ENCODE assay signal across 9 cellular contexts in genomic region chr21:37371041-37371397, GRCh38. TPM values are rescaled to one million over a fixed set of nuclear protein-coding genes. Genes with fewer than 3 reads are reported as not detected.
A peak's percentile ranks its signal among the peaks of the same experiment; 100 is the strongest.
DNase-seq lines count a peak whose midpoint lies in the region; ATAC-seq and TF ChIP-seq lines count a peak whose summit lies in the region.
"Had no signal": no experiment of that assay in that cellular context is flagged by ENCODE, and none has a peak within 500 bp of the region (broad histone marks: within the 10 kb centered on the region; RNA-seq: fewer than 3 reads in every experiment).

No MANE protein-coding gene starts in this region.

- peaks cover 76% of the 10 kb centered on the region for H3K4me1 ChIP-seq in CD4-positive, CD25-positive, alpha-beta regulatory T cell (ENCODE audit: control insufficient read depth, insufficient read depth, low read length, poor library complexity, severe bottlenecking)
- peaks cover 66% of the 10 kb centered on the region for H3K4me1 ChIP-seq in body of pancreas

- DNase-seq in CD4-positive, CD25-positive, alpha-beta regulatory T cell, result no peak
- DNase-seq in body of pancreas (no peak), KBM-7 (no peak), NCI-H1417 treated with DMSO at 0.1 percent for 48 hours (lab: John Stamatoyannopoulos, UW) (no peak)
- no peak for DNase-seq in natural killer cell treated with Interleukin-12 subunit alpha and Interleukin-12 subunit beta and Interleukin-15 and Interleukin-18, amount 100 ng/mL, for 72 hours (ENCODE audit: low spot score)
- DNase-seq: NCI-H1105 had no signal

- H3K9me3 ChIP-seq in CD4-positive, CD25-positive, alpha-beta regulatory T cell (ENCODE audit: control insufficient read depth in 2 of 2, low read length in 2 of 2), result no peaks in the 10 kb centered on the region
- H3K9me3 ChIP-seq in KOPT-K1 (ENCODE audit: insufficient read depth, low read length, poor library complexity, severe bottlenecking) (no peaks in the 10 kb centered on the region), body of pancreas (no peaks in the 10 kb centered on the region)

- no peak for ATAC-seq in CD4-positive, CD25-positive, alpha-beta regulatory T cell (ENCODE audit: low read depth in 2 of 2)
- ATAC-seq in body of pancreas, result no peak
- ATAC-seq in natural killer cell treated with Interleukin-12 subunit alpha and Interleukin-12 subunit beta and Interleukin-15 and Interleukin-18, amount 100 ng/mL, for 72 hours, result no peak
- no peak for ATAC-seq in HG03135 (IDR thresholded peaks at IDR 0.05; ENCODE audit: unreplicated experiment)
- ATAC-seq in GM18519 (IDR thresholded peaks at IDR 0.05; ENCODE audit: low FRiP score, unreplicated experiment), result no peak

- WGBS in body of pancreas, 2 donors, result 59 to 60% methylated on average over 2 of the region's 2 CpGs

- no peaks in the 10 kb centered on the region for H3K27me3 ChIP-seq in CD4-positive, CD25-positive, alpha-beta regulatory T cell (ENCODE audit: control insufficient read depth, insufficient read depth, low read length)
- H3K27me3 ChIP-seq in body of pancreas, result no peaks in the 10 kb centered on the region

- H3K27ac ChIP-seq in CD4-positive, CD25-positive, alpha-beta regulatory T cell (ENCODE audit: insufficient read depth, low read length, poor library complexity, severe bottlenecking), result peak overlapping the region; percentile 73
- H3K27ac ChIP-seq in KOPT-K1 (ENCODE audit: low read depth, low read length, poor library complexity, severe bottlenecking), result peak overlapping the region; percentile 98
- H3K27ac ChIP-seq in body of pancreas, result peak overlapping the region in 3 of 4 donors; percentile 22 to 99 (median 39)

- peaks cover 12% of the 10 kb centered on the region for H3K27me3 Mint-ChIP-seq in CD4-positive, CD25-positive, alpha-beta regulatory T cell
- H3K27me3 Mint-ChIP-seq in natural killer cell treated with Interleukin-12 subunit alpha and Interleukin-12 subunit beta and Interleukin-15 and Interleukin-18, amount 100 ng/mL, for 72 hours, result no peaks in the 10 kb centered on the region

- peaks cover 13% of the 10 kb centered on the region for H3K36me3 Mint-ChIP-seq in CD4-positive, CD25-positive, alpha-beta regulatory T cell
- H3K36me3 Mint-ChIP-seq in natural killer cell treated with Interleukin-12 subunit alpha and Interleukin-12 subunit beta and Interleukin-15 and Interleukin-18, amount 100 ng/mL, for 72 hours, result peaks cover 6% of the 10 kb centered on the region

- in situ Hi-C loops in KBM-7 (cut with MboI; ENCODE audit: low pct_unique_long_range_greater_than_20kb, low sequenced_read_pairs), result no loop called here

- no peak for TF ChIP-seq CTCF in body of pancreas (IDR thresholded peaks at IDR 0.05)

- H3K4me3 ChIP-seq in CD4-positive, CD25-positive, alpha-beta regulatory T cell (ENCODE audit: low read depth, low read length), result peak overlapping the region; percentile 95
- no peak overlapping the region for H3K4me3 ChIP-seq in body of pancreas

- no peak for TF ChIP-seq POLR2A in body of pancreas (IDR thresholded peaks at IDR 0.05)

- H3K36me3 ChIP-seq in CD4-positive, CD25-positive, alpha-beta regulatory T cell (ENCODE audit: control insufficient read depth, insufficient read depth, low read length), result no peaks in the 10 kb centered on the region
- H3K36me3 ChIP-seq in KOPT-K1 (ENCODE audit: insufficient read depth, low read length) (no peaks in the 10 kb centered on the region), body of pancreas (replicated peaks in 1 of 2; ENCODE audit: insufficient read depth in 1 of 2, low read depth in 2 of 2) (no peaks in the 10 kb centered on the region)

- peak overlapping the region; percentile 34 to 90 (median 85) for H3K27ac Mint-ChIP-seq in CD4-positive, CD25-positive, alpha-beta regulatory T cell
- H3K27ac Mint-ChIP-seq in natural killer cell treated with Interleukin-12 subunit alpha and Interleukin-12 subunit beta and Interleukin-15 and Interleukin-18, amount 100 ng/mL, for 72 hours, result peak overlapping the region; percentile 94 to 96

- H3K4me3 Mint-ChIP-seq in CD4-positive, CD25-positive, alpha-beta regulatory T cell, result peak overlapping the region; percentile 87 to 98 (median 93)
- peak overlapping the region; percentile 88 for H3K4me3 Mint-ChIP-seq in natural killer cell treated with Interleukin-12 subunit alpha and Interleukin-12 subunit beta and Interleukin-15 and Interleukin-18, amount 100 ng/mL, for 72 hours

- no peaks in the 10 kb centered on the region for H3K9me3 Mint-ChIP-seq in CD4-positive, CD25-positive, alpha-beta regulatory T cell
- no peaks in the 10 kb centered on the region for H3K9me3 Mint-ChIP-seq in natural killer cell treated with Interleukin-12 subunit alpha and Interleukin-12 subunit beta and Interleukin-15 and Interleukin-18, amount 100 ng/mL, for 72 hours

- intact Hi-C loops in body of pancreas (cut with DNase I), result no loop called here

- peaks cover 50 to 84% (median 64%) of the 10 kb centered on the region in 4 donors for H3K4me1 Mint-ChIP-seq in CD4-positive, CD25-positive, alpha-beta regulatory T cell
- H3K4me1 Mint-ChIP-seq in natural killer cell treated with Interleukin-12 subunit alpha and Interleukin-12 subunit beta and Interleukin-15 and Interleukin-18, amount 100 ng/mL, for 72 hours (ENCODE audit: low read depth in 2 of 2), result peaks cover 59 to 67% of the 10 kb centered on the region in 2 donors

RNA-seq across cellular contexts. Expression of gene DYRK1A, which starts 4.4 kb away (rescaled TPM):
- 143 TPM for total RNA-seq in CD4-positive, CD25-positive, alpha-beta regulatory T cell
- 1 to 10 TPM; 2.6 to 6.6 (median 5.6) TPM for polyA plus RNA-seq in CD4-positive, CD25-positive, alpha-beta regulatory T cell
- total RNA-seq in body of pancreas, result 10 to 100 TPM; 42.5 to 44.1 TPM
- total RNA-seq in natural killer cell treated with Interleukin-12 subunit alpha and Interleukin-12 subunit beta and Interleukin-15 and Interleukin-18, amount 100 ng/mL, for 72 hours, result 10 to 100 TPM; 83.5 to 90.1 TPM

Comparison
In these comparisons a context has a peak if more than half of its experiments do, and no peak if none do; other contexts are left out.
1. H3K27ac ChIP-seq: peak in every context shown above with its lines; median percentile 98 in KOPT-K1; 73 in CD4-positive, CD25-positive, alpha-beta regulatory T cell; 39 in body of pancreas.